In genomic region chr11:58641326-58641725, GRCh38 we compare ENCODE assay signal across 22 cellular contexts.
"Had no signal": no experiment of that assay in that cellular context is flagged by ENCODE, and none has a peak within 500 bp of the region (broad histone marks: within the 10 kb centered on the region; RNA-seq: fewer than 3 reads in every experiment).

No MANE protein-coding gene starts in this region.

- H3K27me3 Mint-ChIP-seq: activated naive CD4-positive, alpha-beta T cell treated with anti-CD3 and anti-CD28 coated beads, Interleukin-2, amount 10 ng/mL, durations not matched to agents 7 days and 5 days had no signal

- H3K36me3 Mint-ChIP-seq: activated naive CD4-positive, alpha-beta T cell treated with anti-CD3 and anti-CD28 coated beads, Interleukin-2, amount 10 ng/mL, durations not matched to agents 7 days and 5 days had no signal

- H3K9me3 ChIP-seq: ascending aorta, gastrocnemius medialis, pancreas, sigmoid colon, thyroid gland had no signal

- H3K4me1 ChIP-seq: ascending aorta, pancreas had no signal

- H3K27ac ChIP-seq: ascending aorta, gastrocnemius medialis, left ventricle myocardium inferior, pancreas, sigmoid colon, thyroid gland had no signal

- H3K4me3 Mint-ChIP-seq: activated CD4-positive, alpha-beta T cell treated with anti-CD3 and anti-CD28 coated beads, Interleukin-2, amount 10 ng/mL, durations not matched to agents 24 days and 14 days; activated naive CD4-positive, alpha-beta T cell treated with anti-CD3 and anti-CD28 coated beads, Interleukin-2, amount 10 ng/mL, durations not matched to agents 7 days and 5 days; activated T-cell treated with anti-CD3 and anti-CD28 coated beads, Interleukin-2, amount 50 U/mL, for 4 hours; stimulated activated memory B cell treated with anti-CD40 and anti-IgM and Interleukin-4, amounts not matched to agents 10 μg/mL and 1 μg/mL and 100 μg/mL, for 72 hours had no signal

- H3K27ac Mint-ChIP-seq: activated CD4-positive, alpha-beta T cell treated with anti-CD3 and anti-CD28 coated beads, Interleukin-2, amount 10 ng/mL, durations not matched to agents 24 days and 14 days; activated naive CD4-positive, alpha-beta T cell treated with anti-CD3 and anti-CD28 coated beads, Interleukin-2, amount 10 ng/mL, durations not matched to agents 7 days and 5 days; stimulated activated memory B cell treated with anti-CD40 and anti-IgM and Interleukin-4, amounts not matched to agents 10 μg/mL and 1 μg/mL and 100 μg/mL, for 72 hours had no signal

- DNase-seq: activated CD4-positive, alpha-beta T cell treated with anti-CD3 and anti-CD28 coated beads, Interleukin-2, amount 10 ng/mL, durations not matched to agents 24 days and 14 days; activated CD4-positive, CD25-positive, alpha-beta regulatory T cell; activated CD8-positive, alpha-beta memory T cell treated with anti-CD3 and anti-CD28 coated beads, Interleukin-2, amount 50 U/mL, for 4 hours; activated effector memory CD4-positive, alpha-beta T cell treated with Interleukin-2 at 50 U/mL for 16 hours; activated naive CD4-positive, alpha-beta T cell treated with anti-CD3 and anti-CD28 coated beads, Interleukin-2, amount 10 ng/mL, durations not matched to agents 7 days and 5 days; activated T-cell treated with anti-CD3 and anti-CD28 coated beads, Interleukin-2, amount 50 U/mL, for 4 hours; cortex of kidney; effector CD8-positive, alpha-beta T cell; gastrocnemius medialis; heart left ventricle; kidney; left ventricle myocardium inferior; mammary epithelial cell; midbrain; pancreas; sigmoid colon; spleen; stimulated activated CD4-positive, alpha-beta T cell treated with anti-CD3 and anti-CD28 coated beads, Interleukin-4, amount 100 ng/mL, for 4 hours; thyroid gland had no signal

- ATAC-seq: activated T-cell treated with anti-CD3 and anti-CD28 coated beads, Interleukin-2, amount 50 U/mL, for 4 hours; esophagus mucosa; gastrocnemius medialis; heart left ventricle; stimulated activated memory B cell treated with anti-CD40 and anti-IgM and Interleukin-4, amounts not matched to agents 10 μg/mL and 1 μg/mL and 100 μg/mL, for 72 hours had no signal

- H3K4me3 ChIP-seq: ascending aorta, gastrocnemius medialis, heart left ventricle, left ventricle myocardium inferior, pancreas, sigmoid colon, spleen, thyroid gland had no signal

- H3K27me3 ChIP-seq: ascending aorta, gastrocnemius medialis, heart left ventricle, pancreas, sigmoid colon, spleen, thyroid gland had no signal

- H3K36me3 ChIP-seq: ascending aorta, gastrocnemius medialis, heart left ventricle, left ventricle myocardium inferior, pancreas, sigmoid colon, spleen, thyroid gland had no signal
